1 cellular context compared by ENCODE assay signal in the genomic region with DNA sequence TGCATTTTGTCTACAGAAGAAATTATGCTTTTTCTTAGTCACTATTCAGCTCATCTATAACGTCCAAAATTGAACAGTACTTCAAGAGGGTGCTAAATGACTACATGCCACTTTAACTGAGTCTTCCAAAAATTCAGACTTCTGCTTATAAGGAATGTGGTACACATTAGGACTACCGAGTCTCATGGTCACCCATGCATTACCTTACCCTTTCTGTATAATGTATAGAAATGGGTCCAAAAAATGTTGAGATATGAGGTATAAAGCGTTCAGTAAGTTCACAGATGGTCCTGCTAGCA.
TF ChIP-seq lines count a peak whose summit lies in the region.

No MANE protein-coding gene starts in this region.

TF ChIP-seq in IMR-90, 13 proteins besides CTCF, POLR2A, EP300 and RAD21:
- TF ChIP-seq CEBPB (IDR thresholded peaks at IDR 0.05; ENCODE audit: low read depth, low read length): no peak
- TF ChIP-seq MXI1 (IDR thresholded peaks at IDR 0.05; ENCODE audit: borderline replicate concordance, low read depth, low read length): no peak
- TF ChIP-seq MAZ (IDR thresholded peaks at IDR 0.05; ENCODE audit: borderline replicate concordance, low read depth, low read length): no peak
- TF ChIP-seq, protein P1, sequence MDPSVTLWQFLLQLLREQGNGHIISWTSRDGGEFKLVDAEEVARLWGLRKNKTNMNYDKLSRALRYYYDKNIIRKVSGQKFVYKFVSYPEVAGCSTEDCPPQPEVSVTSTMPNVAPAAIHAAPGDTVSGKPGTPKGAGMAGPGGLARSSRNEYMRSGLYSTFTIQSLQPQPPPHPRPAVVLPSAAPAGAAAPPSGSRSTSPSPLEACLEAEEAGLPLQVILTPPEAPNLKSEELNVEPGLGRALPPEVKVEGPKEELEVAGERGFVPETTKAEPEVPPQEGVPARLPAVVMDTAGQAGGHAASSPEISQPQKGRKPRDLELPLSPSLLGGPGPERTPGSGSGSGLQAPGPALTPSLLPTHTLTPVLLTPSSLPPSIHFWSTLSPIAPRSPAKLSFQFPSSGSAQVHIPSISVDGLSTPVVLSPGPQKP (IDR thresholded peaks at IDR 0.05; ENCODE audit: borderline replicate concordance, low read depth, low read length): no peak
